ENCODE assay signal across 1 cellular context in genomic region chrX:129768186-129768585, GRCh38.
TF ChIP-seq lines count a peak whose summit lies in the region.

No MANE protein-coding gene starts in this region.

TF ChIP-seq in SK-N-SH, 30 proteins besides CTCF, POLR2A, EP300 and RAD21:
- TF ChIP-seq YY1 (IDR thresholded peaks at IDR 0.05; ENCODE audit: low read depth) (no peak), GATA2 (CRISPR knock-in tag; IDR thresholded peaks at IDR 0.05) (no peak), ZBTB33 (IDR thresholded peaks at IDR 0.05; ENCODE audit: borderline replicate concordance, low read depth) (no peak), USF2 (IDR thresholded peaks at IDR 0.05; ENCODE audit: borderline replicate concordance, low read depth, low read length) (no peak), SIN3A (IDR thresholded peaks at IDR 0.05; ENCODE audit: borderline replicate concordance, low read depth, low read length) (no peak), ELF1 (IDR thresholded peaks at IDR 0.05) (no peak), FOXJ3 (CRISPR knock-in tag; IDR thresholded peaks at IDR 0.05) (no peak), MAX (IDR thresholded peaks at IDR 0.05; ENCODE audit: low read depth) (no peak), JUND (IDR thresholded peaks at IDR 0.05) (no peak), MEF2A (IDR thresholded peaks at IDR 0.05; ENCODE audit: borderline replicate concordance, low read depth) (no peak)
